ENCODE assay signal across 23 cellular contexts in the genomic region with DNA sequence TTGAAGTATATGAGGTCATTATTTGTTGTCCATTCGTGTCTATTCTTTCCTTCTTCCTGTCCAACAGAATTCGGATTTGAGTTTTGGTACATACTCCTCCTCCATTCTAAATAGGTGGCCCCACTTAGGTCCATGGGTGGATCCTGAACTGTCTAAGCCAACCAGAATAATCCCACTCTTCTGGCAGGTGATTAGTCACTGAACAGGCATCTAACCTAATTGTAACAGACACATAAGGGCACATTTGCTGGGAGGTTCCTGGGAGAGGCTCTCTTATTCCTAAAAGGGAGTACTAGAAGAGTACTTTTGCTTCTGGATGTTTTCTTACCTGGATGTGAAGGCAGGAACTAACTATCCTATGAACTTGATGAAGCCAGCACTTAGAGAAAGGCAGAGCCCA. TPM values are rescaled to one million over a fixed set of nuclear protein-coding genes. Genes with fewer than 3 reads are reported as not detected.
"Had no signal": no experiment of that assay in that cellular context is flagged by ENCODE, and none has a peak within 500 bp of the region (broad histone marks: within the 10 kb centered on the region; RNA-seq: fewer than 3 reads in every experiment).

No MANE protein-coding gene starts in this region.

- H3K9ac ChIP-seq: KMS-11 had no signal

- H3K27ac ChIP-seq: KMS-11 had no signal

- H3K4me2 ChIP-seq: KMS-11 had no signal

- DNase-seq: activated B cell treated with CpG ODN at 0.5 μM for 24 hours; activated CD4-positive, alpha-beta memory T cell treated with anti-CD3 and anti-CD28 coated beads for 36 hours; activated CD4-positive, alpha-beta T cell treated with anti-CD3 and anti-CD28 coated beads for 1 hour; activated CD4-positive, alpha-beta T cell treated with anti-CD3 and anti-CD28 coated beads, Interleukin-2, amount 10 ng/mL, durations not matched to agents 24 days and 14 days; activated CD8-positive, alpha-beta memory T cell treated with anti-CD3 and anti-CD28 coated beads for 24 hours; activated gamma-delta T cell; activated naive CD4-positive, alpha-beta T cell treated with anti-CD3 and anti-CD28 coated beads for 36 hours; activated T-cell treated with anti-CD3 and anti-CD28 coated beads, Interleukin-2, amount 50 U/mL, for 48 hours; central memory CD4-positive, alpha-beta T cell; NCI-H1092; NCI-H1694 treated with DMSO at 0.1 percent for 48 hours; NCI-H2029 treated with DMSO at 0.1 percent for 48 hours; NCI-H510A treated with DMSO at 0.1 percent for 48 hours; SIG-M5; T-cell; T-helper 2 cell; T1000 had no signal

- ATAC-seq: activated T-helper 17 cell treated with anti-CD3 and anti-CD28 coated beads, Interleukin-2, amount 50 U/mL, for 72 hours; T-cell had no signal

- FAIRE-seq: RCC 7860, TTC549 had no signal

RNA-seq across cellular contexts. Expression of a gene that starts 16.8 kb away (rescaled TPM):
- total RNA-seq: activated B cell treated with CpG ODN at 0.5 μM for 24 hours; activated CD4-positive, alpha-beta memory T cell treated with anti-CD3 and anti-CD28 coated beads for 36 hours; activated CD4-positive, alpha-beta T cell treated with anti-CD3 and anti-CD28 coated beads, Interleukin-2, amount 10 ng/mL, durations not matched to agents 24 days and 14 days; activated naive CD4-positive, alpha-beta T cell treated with anti-CD3 and anti-CD28 coated beads for 36 hours; activated T-helper 17 cell treated with anti-CD3 and anti-CD28 coated beads, Interleukin-2, amount 50 U/mL, for 72 hours; chondrocyte; MCF 10A; T-cell had no signal
